ENCODE assay signal across 11 cellular contexts in genomic region chr2:163732718-163733117, GRCh38. TPM values are rescaled to one million over a fixed set of nuclear protein-coding genes. Genes with fewer than 3 reads are reported as not detected.
DNase-seq lines count a peak whose midpoint lies in the region; ATAC-seq, FAIRE-seq and TF ChIP-seq lines count a peak whose summit lies in the region.
"Had no signal": no experiment of that assay in that cellular context is flagged by ENCODE, and none has a peak within 500 bp of the region (broad histone marks: within the 10 kb centered on the region; RNA-seq: fewer than 3 reads in every experiment).

No MANE protein-coding gene starts in this region.

- no peak overlapping the region for H2BK5ac ChIP-seq in IMR-90 (ENCODE audit: low read depth, low read length, poor library complexity, severe bottlenecking)

- POLR2A ChIA-PET in IMR-90 (lab: Charles Lee; ENCODE audit: unreplicated experiment), result no interaction called here
- POLR2A ChIA-PET in HepG2 (lab: Yijun Ruan, JAX), result no interaction called here

- peak overlapping the region; percentile 73 for H3K23ac ChIP-seq in IMR-90 (ENCODE audit: low read depth, low read length)

- BruUV-seq in IMR-90 (replicated peaks; lab: Mats Ljungman, UMichigan) (no TSS peak), HepG2 (replicated peaks; lab: Mats Ljungman, UMichigan) (no TSS peak)

- H3K9ac ChIP-seq in IMR-90 (ENCODE audit: low read depth, low read length) (no peak overlapping the region), HepG2 (ENCODE audit: insufficient read depth, low read depth, low read length) (no peak overlapping the region)

- peak overlapping the region in 1 of 2 experiments; percentile 2; a peak in 1 of 4 replicates for H4K8ac ChIP-seq in IMR-90 (ENCODE audit: low read depth in 2 of 2, low read length in 2 of 2)

- no CpG with 5 or more reads among the region's 4 CpGs for WGBS in IMR-90 (ENCODE audit: extremely low coverage in 2 of 2, insufficient read length in 1 of 2), 2 experiments
- WGBS in body of pancreas, 2 donors, result 17 to 30% methylated on average over 4 of the region's 4 CpGs
- 54% methylated on average over 4 of the region's 4 CpGs for WGBS in HepG2 (ENCODE audit: low lambda C conversion rate)

- H3K79me1 ChIP-seq in IMR-90 (ENCODE audit: low read depth in 1 of 2, low read length in 2 of 2), result peaks cover 3 to 14% of the 10 kb centered on the region in 2 experiments; a peak in 3 of 4 replicates

- TF ChIP-seq RAD21 in IMR-90 (IDR thresholded peaks at IDR 0.05; ENCODE audit: low read length), result no peak
- no peak for TF ChIP-seq RAD21 in HepG2 (CRISPR knock-in tag; IDR thresholded peaks at IDR 0.05)

- intact Hi-C loops in IMR-90 (cut with micrococcal nuclease), result loop anchor here (10.0 kb wide), 2 partner anchors 258 to 578 kb away; no protein-coding TSS in a partner anchor
- intact Hi-C loops in body of pancreas (cut with DNase I), result no loop called here
- intact Hi-C loops in HepG2 (cut with micrococcal nuclease; ENCODE audit: unreplicated experiment), result no loop called here

- TF ChIP-seq POLR2A in IMR-90 (IDR thresholded peaks at IDR 0.05; ENCODE audit: low read depth, low read length) (no peak), body of pancreas (IDR thresholded peaks at IDR 0.05) (no peak), HepG2 (IDR thresholded peaks at IDR 0.05; ENCODE audit: insufficient read depth in 1 of 2, low read depth in 2 of 2, low read length in 2 of 2) (no peak)

- H3K4ac ChIP-seq in IMR-90 (ENCODE audit: low read depth, low read length), result no peak overlapping the region

- no peak overlapping the region for H2AK5ac ChIP-seq in IMR-90 (ENCODE audit: low read depth, low read length)

- H3K27ac ChIP-seq in IMR-90 (ENCODE audit: insufficient read depth, low read length) (no peak overlapping the region), body of pancreas (peak overlapping the region in 3 of 4 donors; percentile 38 to 62 (median 39)), HepG2 (ENCODE audit: extremely low read length, insufficient read depth, low read length) (peak overlapping the region; percentile 3), substantia nigra (ENCODE audit: low read depth, low read length, poor library complexity, severe bottlenecking) (peak overlapping the region; percentile 69)

- no peaks in the 10 kb centered on the region for H3K36me3 ChIP-seq in IMR-90 (ENCODE audit: control insufficient read depth, insufficient read depth, low read length)
- H3K36me3 ChIP-seq in body of pancreas (replicated peaks in 1 of 2; ENCODE audit: insufficient read depth in 1 of 2, low read depth in 2 of 2), result no peaks in the 10 kb centered on the region
- no peaks in the 10 kb centered on the region for H3K36me3 ChIP-seq in HepG2 (replicated peaks in 1 of 2; ENCODE audit: control insufficient read depth in 1 of 2, insufficient read depth in 2 of 2, low read length in 2 of 2)

- peak overlapping the region; percentile 52; the same call in 1 of the 2 replicates for H3K18ac ChIP-seq in IMR-90 (ENCODE audit: low read depth, low read length)

- H3K9me1 ChIP-seq in IMR-90 (ENCODE audit: insufficient read depth, low read length), result no peaks in the 10 kb centered on the region

- H4K91ac ChIP-seq in IMR-90 (ENCODE audit: insufficient read depth, low read depth, low read length), result no peak overlapping the region

- no peak for TF ChIP-seq CTCF in IMR-90 (conservative IDR thresholded peaks at IDR 0.05; ENCODE audit: low read depth, low read length)
- no peak for TF ChIP-seq CTCF in body of pancreas (IDR thresholded peaks at IDR 0.05)
- TF ChIP-seq CTCF in HepG2 (CRISPR knock-in tag; IDR thresholded peaks at IDR 0.05), result no peak

- FAIRE-seq in HepG2 (lab: Jason Lieb, UNC), result no peak
- FAIRE-seq: TTC549 had no signal

- H3K4me3 ChIP-seq in IMR-90 (ENCODE audit: insufficient read depth, low read depth, low read length), result no peak overlapping the region
- no peak overlapping the region for H3K4me3 ChIP-seq in body of pancreas
- H3K4me3 ChIP-seq in HepG2 (replicated peaks in 1 of 3; ENCODE audit: insufficient read depth in 1 of 3, low read depth in 2 of 3, low read length in 3 of 3), result peak overlapping the region in 1 of 3 experiments; percentile 100; a peak in 1 of 6 replicates

- TF ChIP-seq EP300 in HepG2 (IDR thresholded peaks at IDR 0.05; ENCODE audit: low read depth in 2 of 2, low read length in 2 of 2), result no peak
- TF ChIP-seq EP300 in HepG2 (CRISPR knock-in tag; IDR thresholded peaks at IDR 0.05; ENCODE audit: borderline replicate concordance), result no peak

- in situ Hi-C loops in IMR-90 (cut with MboI; ENCODE audit: low sequenced_read_pairs) (no loop called here), HepG2 (cut with HindIII; ENCODE audit: extremely low pct_ligation_motif_present, low pct_unique_long_range_greater_than_20kb) (no loop called here)

- CTCF ChIA-PET in IMR-90 (lab: Yijun Ruan, JAX) (interaction anchor here (1.1 to 1.5 kb wide), 2 partner anchors 10 to 578 kb away, joined by 3 to 5 read pairs; no protein-coding TSS in a partner anchor), HepG2 (lab: Yijun Ruan, JAX; ENCODE audit: low intra/inter-chr PET ratio, low total read pairs) (no interaction called here)

- no peak for ATAC-seq in IMR-90 (ENCODE audit: low read depth)
- ATAC-seq in body of pancreas, result no peak
- no peak for ATAC-seq in HepG2

- H3K9me3 ChIP-seq in IMR-90 (ENCODE audit: control insufficient read depth, insufficient read depth, low read length) (no peaks in the 10 kb centered on the region), body of pancreas (no peaks in the 10 kb centered on the region), HepG2 (ENCODE audit: low read length) (no peaks in the 10 kb centered on the region)

- H3K4me2 ChIP-seq in IMR-90 (ENCODE audit: low read depth, low read length), result peak overlapping the region; percentile 53
- H3K4me2 ChIP-seq in HepG2 (ENCODE audit: low read depth, low read length), result peak overlapping the region; percentile 99

- DNase-seq in IMR-90 (no peak), body of pancreas (no peak), HepG2 (ENCODE audit: low spot score) (no peak), substantia nigra (lab: John Stamatoyannopoulos, UW) (no peak), NK-92 (lab: John Stamatoyannopoulos, UW; ENCODE audit: unreplicated experiment) (no peak), NCI-H446 (lab: John Stamatoyannopoulos, UW) (no peak), NCI-H1417 treated with DMSO at 0.1 percent for 48 hours (lab: John Stamatoyannopoulos, UW) (no peak)
- DNase-seq in activated naive CD4-positive, alpha-beta T cell treated with Interleukin-2 at 50 U/mL for 16 hours, result no peak
- DNase-seq: activated gamma-delta T cell had no signal

- H3K27me3 ChIP-seq in IMR-90 (ENCODE audit: control insufficient read depth, insufficient read depth, low read length) (no peaks in the 10 kb centered on the region), body of pancreas (no peaks in the 10 kb centered on the region), HepG2 (ENCODE audit: control insufficient read depth in 1 of 2, insufficient read depth in 2 of 2, low read length in 2 of 2) (peaks cover 0 to 4% of the 10 kb centered on the region in 2 experiments; a peak in 2 of 5 replicates)

- dilution Hi-C loops in IMR-90 (cut with HindIII; ENCODE audit: low sequenced_read_pairs, unreplicated experiment), result no loop called here

- no peak overlapping the region for H2BK20ac ChIP-seq in IMR-90 (ENCODE audit: low read depth, low read length)

- no peaks in the 10 kb centered on the region for H4K20me1 ChIP-seq in IMR-90 (ENCODE audit: insufficient read depth, low read length)
- H4K20me1 ChIP-seq in HepG2 (ENCODE audit: insufficient read depth, low read length), result no peaks in the 10 kb centered on the region

- H3K56ac ChIP-seq in IMR-90 (ENCODE audit: extremely low read depth, insufficient read depth, low read length), result no peak overlapping the region

- no peak overlapping the region for H2BK15ac ChIP-seq in IMR-90 (ENCODE audit: low read depth, low read length)

- peak overlapping the region; percentile 40 for H2BK120ac ChIP-seq in IMR-90 (ENCODE audit: low read depth, low read length)

- no peak overlapping the region for H2AFZ ChIP-seq in IMR-90 (replicated peaks; ENCODE audit: low read length, poor library complexity)
- H2AFZ ChIP-seq in HepG2 (ENCODE audit: low read length), result no peak overlapping the region

- 0 out of 2 replicates have a peak overlapping the region, but pooled peaks have one; percentile 38 for H4K5ac ChIP-seq in IMR-90 (ENCODE audit: low read depth, low read length)

- H3K79me2 ChIP-seq in HepG2 (ENCODE audit: insufficient read depth, low read length), result peaks cover 63% of the 10 kb centered on the region

- 0 out of 2 replicates have a peak overlapping the region, but pooled peaks have one; percentile 54 for H3K14ac ChIP-seq in IMR-90 (replicated peaks; ENCODE audit: low read depth, low read length)

- H3K4me1 ChIP-seq in IMR-90 (ENCODE audit: control insufficient read depth, insufficient read depth, low read length) (peaks cover 2% of the 10 kb centered on the region), body of pancreas (peaks cover 38% of the 10 kb centered on the region), HepG2 (ENCODE audit: insufficient read depth, low read length) (peaks cover 47% of the 10 kb centered on the region)

- H2AK9ac ChIP-seq in IMR-90 (replicated peaks; ENCODE audit: low read depth, low read length, poor library complexity), result no peak overlapping the region

RNA-seq across cellular contexts. Expression of gene FIGN, which starts 3.1 kb away (rescaled TPM):
- total RNA-seq in IMR-90 (2012; rRNA removed) (0.56 and 0.90 TPM in 2 replicates), body of pancreas (1 to 10 TPM; 3.4 to 4.0 TPM), HepG2 (2016; rRNA removed; fragmentation: Illumina TruSeq; extraction: Trizol) (6.6 and 11.6 TPM in 2 replicates)
- polyA plus RNA-seq in IMR-90 (2012; rRNA removed) (0.46 and 0.77 TPM in 2 replicates), HepG2 (2011; rRNA removed) (5.3 and 6.7 TPM in 2 replicates)
- polyA plus RNA-seq in IMR-90 (2012; cell fraction: cytosol; rRNA removed), result 0.09 and 0.35 TPM in 2 replicates
- polyA plus RNA-seq in IMR-90 (2012; cell fraction: nucleus; rRNA removed; ENCODE audit: low replicate concordance), result 0.55 and 1.9 TPM in 2 replicates
- total RNA-seq in HepG2 (2016; cell fraction: cytosol; rRNA removed; fragmentation: Illumina TruSeq; extraction: Trizol; ENCODE audit: low read depth), result 0.81 and 1.4 TPM in 2 replicates
- 6.1 and 11.5 TPM in 2 replicates for total RNA-seq in HepG2 (2016; cell fraction: insoluble cytoplasmic fraction; rRNA removed; fragmentation: Illumina TruSeq; extraction: Trizol)
- 3.7 and 3.9 TPM in 2 replicates for total RNA-seq in HepG2 (2016; cell fraction: membrane; rRNA removed; fragmentation: Illumina TruSeq; extraction: Trizol)
- total RNA-seq in HepG2 (2016; cell fraction: nucleus; rRNA removed; fragmentation: Illumina TruSeq; extraction: Trizol), result 13.5 and 18.6 TPM in 2 replicates
- 2.8 and 3.5 TPM in 2 replicates for polyA plus RNA-seq in HepG2 (2011; cell fraction: cytosol; rRNA removed)
- polyA plus RNA-seq in HepG2 (2011; cell fraction: nucleus; rRNA removed), result 8.1 and 9.8 TPM in 2 replicates
- polyA plus RNA-seq in HepG2 (2012), result 5.9 and 7.7 TPM in 2 replicates
- polyA plus RNA-seq in HepG2 (2016; cell fraction: cytosol; fragmentation: Illumina TruSeq; extraction: Trizol; ENCODE audit: low read depth), result 0.47 and 0.76 TPM in 2 replicates
- polyA plus RNA-seq in HepG2 (2016; cell fraction: insoluble cytoplasmic fraction; fragmentation: Illumina TruSeq; extraction: Trizol; ENCODE audit: low read depth), result 6.4 and 6.6 TPM in 2 replicates
- polyA plus RNA-seq in HepG2 (2016; cell fraction: membrane; fragmentation: Illumina TruSeq; extraction: Trizol; ENCODE audit: low read depth), result 1.2 and 1.3 TPM in 2 replicates
- polyA plus RNA-seq in HepG2 (2016; cell fraction: nucleus; fragmentation: Illumina TruSeq; extraction: Trizol; ENCODE audit: insufficient read depth, low read depth), result 12.1 and 13.6 TPM in 2 replicates
- 6.0 and 12.1 TPM in 2 replicates for polyA minus RNA-seq in HepG2 (2011; rRNA and poly(A)+ RNA removed; ENCODE audit: low replicate concordance)
- polyA minus RNA-seq in HepG2 (2011; cell fraction: cytosol; rRNA and poly(A)+ RNA removed), result 6.7 TPM in 2 replicates
- 21.6 and 30.1 TPM in 2 replicates for polyA minus RNA-seq in HepG2 (2011; cell fraction: nucleus; rRNA and poly(A)+ RNA removed)
- polyA plus RNA-seq: IgD-negative memory B cell had no signal
